In genomic region chr1:224623310-224623714, GRCh38 we compare ENCODE assay signal across 9 cellular contexts. TPM values are rescaled to one million over a fixed set of nuclear protein-coding genes. Genes with fewer than 3 reads are reported as not detected.
DNase-seq lines count a peak whose midpoint lies in the region; ATAC-seq and TF ChIP-seq lines count a peak whose summit lies in the region.
"Had no signal": no experiment of that assay in that cellular context is flagged by ENCODE, and none has a peak within 500 bp of the region (broad histone marks: within the 10 kb centered on the region; RNA-seq: fewer than 3 reads in every experiment).

No MANE protein-coding gene starts in this region.

- H3K36me3 ChIP-seq in KOPT-K1 (ENCODE audit: insufficient read depth, low read length) (no peaks in the 10 kb centered on the region), mucosa of descending colon (ENCODE audit: low read depth) (no peaks in the 10 kb centered on the region)

- peaks cover 29% of the 10 kb centered on the region for H3K27me3 Mint-ChIP-seq in activated naive CD4-positive, alpha-beta T cell treated with anti-CD3 and anti-CD28 coated beads, Interleukin-2, amount 50 U/mL, for 24 hours

- no peak overlapping the region for H3K4me3 ChIP-seq in mucosa of descending colon

- peak overlapping the region; percentile 69 for H3K27ac ChIP-seq in KOPT-K1 (ENCODE audit: low read depth, low read length, poor library complexity, severe bottlenecking)

- in situ Hi-C loops in Caki2 (cut with HindIII; ENCODE audit: low pct_unique_long_range_greater_than_20kb, low sequenced_read_pairs): loop anchor here (25.0 kb wide), 1 partner anchor 111 kb away; no protein-coding TSS in a partner anchor

- H3K27ac Mint-ChIP-seq in activated naive CD4-positive, alpha-beta T cell treated with anti-CD3 and anti-CD28 coated beads, Interleukin-2, amount 50 U/mL, for 24 hours: peak overlapping the region; percentile 37
- H3K27ac Mint-ChIP-seq: activated B cell treated with CpG ODN at 0.5 μM for 24 hours had no signal

- ATAC-seq in mucosa of descending colon: peak; percentile 12

- no peaks in the 10 kb centered on the region for H3K36me3 Mint-ChIP-seq in activated naive CD4-positive, alpha-beta T cell treated with anti-CD3 and anti-CD28 coated beads, Interleukin-2, amount 50 U/mL, for 24 hours

- H3K9me3 ChIP-seq in KOPT-K1 (ENCODE audit: insufficient read depth, low read length, poor library complexity, severe bottlenecking) (peaks cover 11% of the 10 kb centered on the region), mucosa of descending colon (no peaks in the 10 kb centered on the region)

- DNase-seq in Caki2 (ENCODE audit: low read depth): peak; percentile 30
- no peak for DNase-seq in mucosa of descending colon
- no peak for DNase-seq in NCI-H2081 treated with DMSO at 0.1 percent for 48 hours (lab: John Stamatoyannopoulos, UW)
- DNase-seq in HUDEP-2 (lab: John Stamatoyannopoulos, UW; ENCODE audit: unreplicated experiment in 76 of 76): no peak
- no peak for DNase-seq in NCI-H345 (lab: John Stamatoyannopoulos, UW)
- no peak for DNase-seq in HuH-7.5 (ENCODE audit: low spot score)
- DNase-seq: activated B cell treated with CpG ODN at 0.5 μM for 24 hours had no signal

- H3K4me1 ChIP-seq in mucosa of descending colon (ENCODE audit: low read depth): no peaks in the 10 kb centered on the region

- H3K4me3 Mint-ChIP-seq in activated naive CD4-positive, alpha-beta T cell treated with anti-CD3 and anti-CD28 coated beads, Interleukin-2, amount 50 U/mL, for 24 hours: peak overlapping the region; percentile 40
- H3K4me3 Mint-ChIP-seq: activated B cell treated with CpG ODN at 0.5 μM for 24 hours had no signal

- intact Hi-C loops in mucosa of descending colon (cut with DNase I, micrococcal nuclease): no loop called here

- peaks cover 12% of the 10 kb centered on the region for H3K9me3 Mint-ChIP-seq in activated naive CD4-positive, alpha-beta T cell treated with anti-CD3 and anti-CD28 coated beads, Interleukin-2, amount 50 U/mL, for 24 hours

- peaks cover 26% of the 10 kb centered on the region for H3K4me1 Mint-ChIP-seq in activated naive CD4-positive, alpha-beta T cell treated with anti-CD3 and anti-CD28 coated beads, Interleukin-2, amount 50 U/mL, for 24 hours
- H3K4me1 Mint-ChIP-seq: activated B cell treated with CpG ODN at 0.5 μM for 24 hours had no signal

- TF ChIP-seq CTCF in mucosa of descending colon (IDR thresholded peaks at IDR 0.05): no peak

RNA-seq across cellular contexts. Expression of gene CNIH3, which starts 7.2 kb away (rescaled TPM):
- total RNA-seq in Caki2 (2014; rRNA removed; shearing (Covaris generic); ENCODE audit: low replicate concordance): 0.81 and 0.95 TPM in 2 replicates
- total RNA-seq in mucosa of descending colon: 1 to 10 TPM; 1.0 to 2.5 (median 1.1) TPM
